ENCODE assay signal across 9 cellular contexts in the genomic region with DNA sequence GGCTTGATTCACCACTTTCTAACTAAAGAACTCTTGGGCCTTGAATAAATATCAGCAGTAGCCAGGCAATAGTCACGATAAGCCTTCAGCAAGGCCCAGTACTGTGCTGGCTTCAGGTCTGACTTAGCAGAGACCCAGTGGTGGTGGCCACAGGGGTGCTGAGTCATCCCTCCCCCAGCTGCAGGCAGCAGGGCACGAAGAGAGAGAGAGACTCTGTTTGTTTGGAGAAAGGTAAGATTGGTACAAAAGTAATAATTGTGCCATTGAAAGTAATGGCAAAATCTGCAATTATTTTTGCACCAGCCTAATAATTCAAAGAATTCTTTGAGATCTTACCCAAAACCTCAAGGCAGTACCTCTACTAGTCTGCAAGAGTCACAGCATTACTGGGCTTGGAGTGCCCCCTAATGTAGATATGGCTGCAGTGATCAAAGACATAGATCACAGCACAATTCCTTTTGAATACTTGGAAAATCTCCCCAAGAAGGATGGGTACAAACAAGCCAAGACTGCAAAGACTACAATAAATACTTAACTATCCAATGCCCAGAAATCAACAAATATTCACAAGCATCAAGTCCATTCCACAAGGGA.
DNase-seq lines count a peak whose midpoint lies in the region; ATAC-seq and TF ChIP-seq lines count a peak whose summit lies in the region.
"Had no signal": no experiment of that assay in that cellular context is flagged by ENCODE, and none has a peak within 500 bp of the region (broad histone marks: within the 10 kb centered on the region; RNA-seq: fewer than 3 reads in every experiment).

No MANE protein-coding gene starts in this region.

- peaks cover 16% of the 10 kb centered on the region for H3K9me3 Mint-ChIP-seq in activated CD4-positive, alpha-beta memory T cell treated with anti-CD3 and anti-CD28 coated beads for 36 hours

- H3K4me1 Mint-ChIP-seq in activated CD4-positive, alpha-beta memory T cell treated with anti-CD3 and anti-CD28 coated beads for 36 hours (ENCODE audit: low read depth) = no peaks in the 10 kb centered on the region

- POLR2A ChIA-PET in activated CD4-positive, alpha-beta memory T cell treated with anti-CD3 and anti-CD28 coated beads for 36 hours (lab: Charles Lee) = no interaction called here

- H2AK5ac ChIP-seq in mesendoderm (ENCODE audit: low read length) = no peak overlapping the region

- H3K9ac ChIP-seq in mesendoderm (ENCODE audit: low read length) = no peak overlapping the region

- 39 to 70% (median 44%) methylated on average over 2 of the region's 2 CpGs for WGBS in adrenal gland, 4 donors
- no CpG with 5 or more reads among the region's 2 CpGs for WGBS in mesendoderm (ENCODE audit: extremely low coverage, insufficient coverage, low lambda C conversion rate)

- intact Hi-C loops in adrenal gland (cut with DNase I) = no loop called here
- intact Hi-C loops in activated CD4-positive, alpha-beta memory T cell treated with anti-CD3 and anti-CD28 coated beads for 36 hours (cut with micrococcal nuclease) = no loop called here

- peaks cover 0 to 3% (median 0%) of the 10 kb centered on the region in 3 donors for H3K9me3 ChIP-seq in adrenal gland (replicated peaks in 1 of 3)
- H3K9me3 ChIP-seq: neutrophil had no signal

- H3K4me3 ChIP-seq in adrenal gland (no peak overlapping the region), mesendoderm (ENCODE audit: low read length) (no peak overlapping the region)

- CTCF ChIA-PET in activated CD4-positive, alpha-beta memory T cell treated with anti-CD3 and anti-CD28 coated beads for 36 hours (lab: Charles Lee) = interaction anchor here (0.9 kb wide), 1 partner anchor 9 kb away, joined by 3 read pairs; no protein-coding TSS in a partner anchor

- H3K27me3 ChIP-seq in adrenal gland (no peaks in the 10 kb centered on the region), mesendoderm (ENCODE audit: insufficient read depth, low read length, poor library complexity) (no peaks in the 10 kb centered on the region)
- H3K27me3 ChIP-seq: neutrophil had no signal

- H3K36me3 ChIP-seq in adrenal gland (replicated peaks in 1 of 2) (no peaks in the 10 kb centered on the region), mesendoderm (ENCODE audit: control insufficient read depth, insufficient read depth, low read length) (no peaks in the 10 kb centered on the region)
- H3K36me3 ChIP-seq: neutrophil had no signal

- H3K79me2 ChIP-seq in mesendoderm (ENCODE audit: control insufficient read depth, insufficient read depth, low read length) = no peaks in the 10 kb centered on the region

- H2BK120ac ChIP-seq in mesendoderm (ENCODE audit: low read depth, low read length) = no peak overlapping the region

- no peak overlapping the region for H2BK15ac ChIP-seq in mesendoderm (replicated peaks; ENCODE audit: low read depth)

- H4K5ac ChIP-seq in mesendoderm (ENCODE audit: low read length) = no peak overlapping the region

- peak overlapping the region; percentile 20 for H3K4ac ChIP-seq in mesendoderm (ENCODE audit: low read depth, low read length)

- H3K23ac ChIP-seq in mesendoderm (ENCODE audit: low read length) = no peak overlapping the region

- DNase-seq in GM04503 (ENCODE audit: low read depth) (peak; percentile 10), adrenal gland (peak in 1 of 7 donors; percentile 7), mesendoderm (peak; percentile 80), NCI-H524 treated with DMSO at 0.1 percent for 48 hours (lab: John Stamatoyannopoulos, UW) (no peak), NCI-H187 (lab: John Stamatoyannopoulos, UW) (no peak)
- DNase-seq in activated CD4-positive, alpha-beta memory T cell treated with anti-CD3 and anti-CD28 coated beads for 36 hours = no peak

- no peak overlapping the region for H3K27ac ChIP-seq in adrenal gland
- no peak overlapping the region for H3K27ac ChIP-seq in mesendoderm (ENCODE audit: low read depth, low read length)
- H3K27ac ChIP-seq: neutrophil had no signal

- peak in 5 of 6 experiments; percentile 7 to 49 (median 31) for TF ChIP-seq CTCF in adrenal gland (IDR thresholded peaks at IDR 0.05)

- peaks cover 0 to 6% of the 10 kb centered on the region in 2 donors for H3K4me1 ChIP-seq in adrenal gland (replicated peaks in 1 of 2)
- H3K4me1 ChIP-seq in mesendoderm (ENCODE audit: control insufficient read depth, low read depth, low read length) = no peaks in the 10 kb centered on the region

- H3K79me1 ChIP-seq in mesendoderm (ENCODE audit: low read length) = no peaks in the 10 kb centered on the region

- no peak for TF ChIP-seq POLR2A in adrenal gland (IDR thresholded peaks at IDR 0.05)

- H3K56ac ChIP-seq in mesendoderm (ENCODE audit: low read length) = peak overlapping the region; percentile 66

- peak overlapping the region; percentile 22 for H3K18ac ChIP-seq in mesendoderm (ENCODE audit: low read length)

- H4K8ac ChIP-seq in mesendoderm (ENCODE audit: low read depth, low read length) = no peak overlapping the region

- H3K4me2 ChIP-seq in mesendoderm (ENCODE audit: low read length) = no peak overlapping the region

- H3K27me3 Mint-ChIP-seq in activated CD4-positive, alpha-beta memory T cell treated with anti-CD3 and anti-CD28 coated beads for 36 hours = peaks cover 14% of the 10 kb centered on the region

- H2BK5ac ChIP-seq in mesendoderm (ENCODE audit: low read length) = no peak overlapping the region

- ATAC-seq in GM19467 (IDR thresholded peaks at IDR 0.05; ENCODE audit: unreplicated experiment) (peak; percentile 41), HG03520 (IDR thresholded peaks at IDR 0.05; ENCODE audit: unreplicated experiment) (peak; percentile 59)

- H3K27ac Mint-ChIP-seq in activated CD4-positive, alpha-beta memory T cell treated with anti-CD3 and anti-CD28 coated beads for 36 hours = no peak overlapping the region

- H3K36me3 Mint-ChIP-seq in activated CD4-positive, alpha-beta memory T cell treated with anti-CD3 and anti-CD28 coated beads for 36 hours = no peaks in the 10 kb centered on the region

- H3K4me3 Mint-ChIP-seq in activated CD4-positive, alpha-beta memory T cell treated with anti-CD3 and anti-CD28 coated beads for 36 hours = no peak overlapping the region

Comparison
In these comparisons a context has a peak if more than half of its experiments do, and no peak if none do; other contexts are left out.
1. DNase-seq: peak in GM04503 (single experiment) and mesendoderm (single experiment); none in NCI-H524 treated with DMSO at 0.1 percent for 48 hours (single experiment), activated CD4-positive, alpha-beta memory T cell treated with anti-CD3 and anti-CD28 coated beads for 36 hours (single experiment) and NCI-H187 (0 of 2).